In genomic region chr1:57719274-57719673, GRCh38 we compare ENCODE assay signal across 24 cellular contexts.
"Had no signal": no experiment of that assay in that cellular context is flagged by ENCODE, and none has a peak within 500 bp of the region (broad histone marks: within the 10 kb centered on the region; RNA-seq: fewer than 3 reads in every experiment).

No MANE protein-coding gene starts in this region.

- H3K4me3 ChIP-seq: ascending aorta, coronary artery, dorsolateral prefrontal cortex, left lung, lower lobe of right lung, suprapubic skin, tibial artery had no signal

- DNase-seq: activated CD4-positive, alpha-beta memory T cell treated with anti-CD3 and anti-CD28 coated beads, Interleukin-2, amount 10 ng/mL, durations not matched to agents 7 days and 5 days; activated CD4-positive, alpha-beta T cell treated with anti-CD3 and anti-CD28 coated beads for 1 hour; activated CD4-positive, alpha-beta T cell treated with anti-CD3 and anti-CD28 coated beads, Interleukin-2, amount 10 ng/mL, durations not matched to agents 7 days and 5 days; activated CD8-positive, alpha-beta memory T cell treated with anti-CD3 and anti-CD28 coated beads, Interleukin-2, amount 50 U/mL, for 48 hours; activated gamma-delta T cell; activated naive CD4-positive, alpha-beta T cell treated with anti-CD3 and anti-CD28 coated beads, Interleukin-2, amount 10 ng/mL, durations not matched to agents 7 days and 5 days; activated naive CD8-positive, alpha-beta T cell treated with anti-CD3 and anti-CD28 coated beads, Interleukin-2, amount 10 ng/mL, durations not matched to agents 7 days and 5 days; activated T-cell treated with anti-CD3 and anti-CD28 coated beads, Interleukin-2, amount 50 U/mL, for 24 hours; dorsolateral prefrontal cortex; effector memory CD4-positive, alpha-beta T cell; kidney glomerular epithelial cell; left lung; lower lobe of right lung; mesenchymal stem cell; natural killer cell; right cardiac atrium; stimulated activated CD4-positive, alpha-beta T cell treated with anti-CD3 and anti-CD28 coated beads, Interleukin-15, amount 100 ng/mL, for 24 hours; stimulated activated CD4-positive, alpha-beta T cell treated with anti-CD3 and anti-CD28 coated beads, Interleukin-2, amount 100 ng/mL, for 24 hours; stimulated activated naive B cell treated with anti-CD40 and anti-IgM and Interleukin-4, amounts not matched to agents 10 μg/mL and 1 μg/mL and 100 μg/mL, for 72 hours; T-helper 9 cell; tibial artery had no signal

- H3K36me3 ChIP-seq: ascending aorta, left lung, lower lobe of right lung, suprapubic skin, tibial artery had no signal

- H3K27me3 ChIP-seq: ascending aorta, dorsolateral prefrontal cortex, left lung, suprapubic skin, tibial artery had no signal

- H3K4me1 ChIP-seq: ascending aorta, left lung, lower lobe of right lung, suprapubic skin, tibial artery had no signal

- H3K9me3 ChIP-seq: ascending aorta, lower lobe of right lung, suprapubic skin, tibial artery had no signal

- H3K27ac ChIP-seq: ascending aorta, coronary artery, dorsolateral prefrontal cortex, left lung, lower lobe of right lung, suprapubic skin, tibial artery had no signal
